ENCODE assay signal across 14 cellular contexts in the genomic region with DNA sequence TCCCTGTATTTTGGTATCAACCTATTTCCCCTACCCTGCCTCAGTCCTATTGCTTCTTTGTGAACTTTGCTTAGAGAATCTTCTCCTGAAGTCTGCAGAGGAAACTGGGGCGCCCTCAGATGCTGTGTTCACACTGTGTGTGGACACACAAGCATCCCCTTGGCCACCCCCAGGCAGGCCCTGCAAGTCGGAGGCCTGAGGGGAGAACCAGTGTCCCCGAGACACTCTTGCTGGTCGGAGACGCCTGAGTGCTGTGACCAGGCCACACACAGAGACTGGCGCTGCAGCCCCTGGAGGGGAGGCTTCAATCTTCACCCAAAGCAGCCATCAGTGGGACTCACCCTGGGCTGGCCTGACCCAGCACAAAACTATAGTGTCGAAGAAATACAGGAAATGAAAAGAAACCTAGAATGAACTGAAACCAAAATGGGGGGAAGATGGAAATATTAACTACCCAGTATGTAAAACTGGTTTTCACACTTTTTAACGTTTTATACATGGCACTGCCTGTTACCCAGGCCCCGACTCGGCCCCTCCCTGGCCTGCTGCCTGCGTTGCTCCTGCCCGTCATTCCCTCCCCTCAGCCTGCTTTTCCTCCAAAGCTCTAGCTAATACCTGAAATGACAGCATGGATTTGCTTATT. TPM values are rescaled to one million over a fixed set of nuclear protein-coding genes. Genes with fewer than 3 reads are reported as not detected.
A peak's percentile ranks its signal among the peaks of the same experiment; 100 is the strongest.
DNase-seq lines count a peak whose midpoint lies in the region; ATAC-seq and TF ChIP-seq lines count a peak whose summit lies in the region.
"Had no signal": no experiment of that assay in that cellular context is flagged by ENCODE, and none has a peak within 500 bp of the region (broad histone marks: within the 10 kb centered on the region; RNA-seq: fewer than 3 reads in every experiment).

No MANE protein-coding gene starts in this region.

- H3K9ac ChIP-seq in OCI-LY3 (ENCODE audit: low read length), result no peak overlapping the region

- H3K27me3 ChIP-seq in OCI-LY3 (ENCODE audit: low read depth, low read length), result no peaks in the 10 kb centered on the region
- peaks cover 0 to 22% (median 0%) of the 10 kb centered on the region in 7 donors for H3K27me3 ChIP-seq in spleen (replicated peaks in 1 of 7)

- peak; percentile 44 for ATAC-seq in GM21423 (IDR thresholded peaks at IDR 0.05; ENCODE audit: unreplicated experiment)
- ATAC-seq: effector memory CD8-positive, alpha-beta T cell had no signal

- H3K9me3 ChIP-seq in OCI-LY3 (ENCODE audit: insufficient read depth, low read length) (no peaks in the 10 kb centered on the region; the same call in 1 of the 2 replicates), spleen (no peaks in the 10 kb centered on the region)

- no peaks in the 10 kb centered on the region for H4K20me1 ChIP-seq in OCI-LY3 (ENCODE audit: insufficient read depth, low read length)

- H2AFZ ChIP-seq in OCI-LY3 (ENCODE audit: low read depth, low read length), result no peak overlapping the region

- TF ChIP-seq CTCF in OCI-LY3 (IDR thresholded peaks at IDR 0.05; ENCODE audit: low read depth, low read length), result no peak
- no peak for TF ChIP-seq CTCF in spleen (IDR thresholded peaks at IDR 0.05 in 8 of 11, conservative IDR thresholded peaks at IDR 0.05 in 3 of 11)

- H3K4me2 ChIP-seq in OCI-LY3 (ENCODE audit: low read length), result peak overlapping the region; percentile 55
- H3K4me2 ChIP-seq: smooth muscle cell had no signal

- DNase-seq in NOMO-1 treated with DMSO at 0.1 percent for 48 hours (lab: John Stamatoyannopoulos, UW; ENCODE audit: unreplicated experiment), result peak; percentile 43
- no peak for DNase-seq in NOMO-1 treated with dmso at 0.1 percent for 144 hours (lab: John Stamatoyannopoulos, UW; ENCODE audit: unreplicated experiment)
- no peak for DNase-seq in spleen
- DNase-seq in COLO829 (ENCODE audit: low spot score), result no peak
- DNase-seq in caudate nucleus (lab: John Stamatoyannopoulos, UW), result no peak
- no peak for DNase-seq in NCI-H1436 treated with DMSO at 0.1 percent for 48 hours (lab: John Stamatoyannopoulos, UW)
- DNase-seq: 8988T; activated gamma-delta T cell treated with Interleukin-2 at 50 U/mL for 16 hours; effector memory CD8-positive, alpha-beta T cell; GF-D8; mesendoderm had no signal

- H3K4me3 ChIP-seq in OCI-LY3 (ENCODE audit: low read length), result peak overlapping the region; percentile 14; the same call in 1 of the 2 replicates
- no peak overlapping the region for H3K4me3 ChIP-seq in spleen
- H3K4me3 ChIP-seq: smooth muscle cell had no signal

- intact Hi-C loops in spleen (cut with DNase I; ENCODE audit: low total_unique reads), result no loop called here

- peaks cover 17% of the 10 kb centered on the region for H3K4me1 ChIP-seq in OCI-LY3 (ENCODE audit: low read length)
- H3K4me1 ChIP-seq in spleen, result peaks cover 0 to 23% (median 5%) of the 10 kb centered on the region in 6 donors

- no peaks in the 10 kb centered on the region for H3K79me2 ChIP-seq in OCI-LY3 (ENCODE audit: low read length)

- H3K27ac ChIP-seq in OCI-LY3 (ENCODE audit: low read length), result peak overlapping the region; percentile 58
- H3K27ac ChIP-seq in spleen, result peak overlapping the region in 5 of 8 donors; percentile 29 to 68 (median 59)
- H3K27ac ChIP-seq in caudate nucleus (ENCODE audit: low read depth, low read length), result no peak overlapping the region

- H3K36me3 ChIP-seq in OCI-LY3 (replicated peaks; ENCODE audit: low read depth, low read length), result peaks cover 9% of the 10 kb centered on the region
- H3K36me3 ChIP-seq in spleen, result peaks cover 0 to 11% (median 0%) of the 10 kb centered on the region in 6 donors

- no peak for TF ChIP-seq POLR2A in spleen (IDR thresholded peaks at IDR 0.05)

- 68 to 77% (median 69%) methylated on average over 12 of the region's 12 CpGs for WGBS in spleen, 5 donors

RNA-seq across cellular contexts. Expression of gene FAM20C, which starts 48.4 kb away (rescaled TPM):
- total RNA-seq in spleen, result 10 to 100 TPM in 5 of 7 donors, 1 to 10 TPM in 2; 8.8 to 27.3 (median 14.9) TPM
- 10 to 100 TPM in 2 of 3 donors, 1 to 10 TPM in 1; 6.9 to 15.8 (median 10.5) TPM for polyA plus RNA-seq in spleen
